ENCODE assay signal across 14 cellular contexts in the genomic region with DNA sequence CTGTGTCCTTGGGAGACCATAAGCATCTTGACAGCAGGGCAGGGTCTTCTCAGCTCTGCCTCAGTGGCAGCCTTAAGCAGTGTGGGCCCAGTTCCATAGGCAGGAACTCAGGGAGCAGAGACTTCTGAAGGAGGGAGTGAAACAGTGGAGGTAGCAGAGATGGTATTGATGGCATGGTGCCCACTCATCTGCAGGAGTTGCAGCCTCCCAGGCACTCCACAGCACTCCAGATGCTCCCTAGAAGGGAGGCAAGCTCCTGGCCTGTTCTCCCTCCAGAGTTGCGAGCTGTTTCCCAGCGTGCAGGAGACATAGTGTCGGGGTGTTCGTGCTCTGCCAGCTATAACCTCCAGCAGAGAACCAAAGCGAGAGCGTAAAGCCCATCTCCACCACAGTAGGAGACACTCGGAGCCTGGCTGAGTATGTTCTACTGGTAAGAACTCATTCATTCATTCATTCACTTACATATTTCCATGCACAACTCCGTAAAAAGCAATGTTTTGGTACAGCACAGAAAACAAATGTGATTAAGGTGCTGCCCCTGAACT. TPM values are rescaled to one million over a fixed set of nuclear protein-coding genes. Genes with fewer than 3 reads are reported as not detected.
"Had no signal": no experiment of that assay in that cellular context is flagged by ENCODE, and none has a peak within 500 bp of the region (broad histone marks: within the 10 kb centered on the region; RNA-seq: fewer than 3 reads in every experiment).

No MANE protein-coding gene starts in this region.

- H3K4me3 Mint-ChIP-seq: activated naive CD4-positive, alpha-beta T cell treated with anti-CD3 and anti-CD28 coated beads, Interleukin-2, amount 10 ng/mL, durations not matched to agents 7 days and 5 days; activated T-helper 1 cell treated with anti-CD3 and anti-CD28 coated beads, Interleukin-12 subunit alpha, Interleukin-12 subunit beta, Interleukin-2, Interleukin-4 antibody, amounts not matched to agents 30 ng/mL and 10 ng/mL and 1 ng/mL, durations not matched to agents 14 hours and 24 hours and 36 hours; naive thymus-derived CD4-positive, alpha-beta T cell; stimulated activated naive CD8-positive, alpha-beta T cell treated with anti-CD3 and anti-CD28 coated beads, Interleukin-15, Interleukin-2, amounts not matched to agents 100 ng/mL and 50 ng/mL, for 24 hours; T-helper 1 cell treated with Interleukin-12 subunit alpha and Interleukin-12 subunit beta and Interleukin-4 antibody, amounts not matched to agents 30 μg/mL and 1 μg/mL, for 36 hours had no signal

- H3K9me3 Mint-ChIP-seq: activated naive CD4-positive, alpha-beta T cell treated with anti-CD3 and anti-CD28 coated beads, Interleukin-2, amount 10 ng/mL, durations not matched to agents 7 days and 5 days; activated T-helper 1 cell treated with anti-CD3 and anti-CD28 coated beads, Interleukin-12 subunit alpha, Interleukin-12 subunit beta, Interleukin-2, Interleukin-4 antibody, amounts not matched to agents 30 ng/mL and 10 ng/mL and 1 ng/mL, durations not matched to agents 14 hours and 24 hours and 36 hours; stimulated activated naive CD8-positive, alpha-beta T cell treated with anti-CD3 and anti-CD28 coated beads, Interleukin-15, Interleukin-2, amounts not matched to agents 100 ng/mL and 50 ng/mL, for 24 hours; T-helper 1 cell treated with Interleukin-12 subunit alpha and Interleukin-12 subunit beta and Interleukin-4 antibody, amounts not matched to agents 30 μg/mL and 1 μg/mL, for 36 hours had no signal

- FAIRE-seq: islet of Langerhans, pancreas had no signal

- H3K27me3 ChIP-seq: pancreas had no signal

- H3K27ac Mint-ChIP-seq: activated naive CD4-positive, alpha-beta T cell treated with anti-CD3 and anti-CD28 coated beads, Interleukin-2, amount 10 ng/mL, durations not matched to agents 7 days and 5 days; activated T-helper 1 cell treated with anti-CD3 and anti-CD28 coated beads, Interleukin-12 subunit alpha, Interleukin-12 subunit beta, Interleukin-2, Interleukin-4 antibody, amounts not matched to agents 30 ng/mL and 10 ng/mL and 1 ng/mL, durations not matched to agents 14 hours and 24 hours and 36 hours; naive thymus-derived CD4-positive, alpha-beta T cell; stimulated activated naive CD8-positive, alpha-beta T cell treated with anti-CD3 and anti-CD28 coated beads, Interleukin-15, Interleukin-2, amounts not matched to agents 100 ng/mL and 50 ng/mL, for 24 hours; T-helper 1 cell treated with Interleukin-12 subunit alpha and Interleukin-12 subunit beta and Interleukin-4 antibody, amounts not matched to agents 30 μg/mL and 1 μg/mL, for 36 hours had no signal

- H3K4me3 ChIP-seq: adrenal gland, mucosa of descending colon, pancreas, skin epidermis had no signal

- H3K9me3 ChIP-seq: adrenal gland, mucosa of descending colon, pancreas had no signal

- H3K36me3 Mint-ChIP-seq: activated naive CD4-positive, alpha-beta T cell treated with anti-CD3 and anti-CD28 coated beads, Interleukin-2, amount 10 ng/mL, durations not matched to agents 7 days and 5 days; naive thymus-derived CD4-positive, alpha-beta T cell had no signal

- H3K27ac ChIP-seq: adrenal gland, pancreas, skin epidermis, WERI-Rb-1 had no signal

- H3K4me1 ChIP-seq: adrenal gland, pancreas had no signal

- H3K36me3 ChIP-seq: adrenal gland, pancreas, WERI-Rb-1 had no signal

- DNase-seq: activated CD4-positive, alpha-beta T cell treated with anti-CD3 and anti-CD28 coated beads, Interleukin-2, amount 50 U/mL, for 48 hours; activated naive CD4-positive, alpha-beta T cell treated with anti-CD3 and anti-CD28 coated beads, Interleukin-2, amount 10 ng/mL, durations not matched to agents 7 days and 5 days; mammary epithelial cell; naive thymus-derived CD4-positive, alpha-beta T cell; WERI-Rb-1 had no signal

RNA-seq across cellular contexts. Expression of a gene that starts 31.4 kb away (rescaled TPM):
- total RNA-seq: activated T-helper 1 cell treated with anti-CD3 and anti-CD28 coated beads, Interleukin-12 subunit alpha, Interleukin-12 subunit beta, Interleukin-2, Interleukin-4 antibody, amounts not matched to agents 30 ng/mL and 10 ng/mL and 1 ng/mL, durations not matched to agents 14 hours and 24 hours and 36 hours; esophagus mucosa; naive thymus-derived CD4-positive, alpha-beta T cell had no signal
- polyA plus RNA-seq: naive thymus-derived CD4-positive, alpha-beta T cell had no signal
